In genomic region chr14:76946753-76947077, GRCh38 we compare ENCODE assay signal across 8 cellular contexts.
DNase-seq lines count a peak whose midpoint lies in the region; ATAC-seq and TF ChIP-seq lines count a peak whose summit lies in the region.

No MANE protein-coding gene starts in this region.

- no peak for ATAC-seq in activated CD8-positive, alpha-beta memory T cell treated with anti-CD3 and anti-CD28 coated beads, Interleukin-2, amount 10 ng/mL, durations not matched to agents 7 days and 5 days
- ATAC-seq in activated CD8-positive, alpha-beta T cell treated with anti-CD3 and anti-CD28 coated beads, Interleukin-2, amount 10 ng/mL, durations not matched to agents 7 days and 5 days: peak; percentile 6
- ATAC-seq in left lobe of liver: peak; percentile 6
- no peak for ATAC-seq in HG03521 (IDR thresholded peaks at IDR 0.05; ENCODE audit: unreplicated experiment)

- WGBS in tibial nerve, 2 donors: 63 to 65% methylated on average over 3 to 6 of the region's 6 CpGs

- TF ChIP-seq POLR2A in tibial nerve (IDR thresholded peaks at IDR 0.05): no peak

- no peak for DNase-seq in activated CD8-positive, alpha-beta memory T cell treated with anti-CD3 and anti-CD28 coated beads, Interleukin-2, amount 10 ng/mL, durations not matched to agents 7 days and 5 days
- no peak for DNase-seq in activated CD8-positive, alpha-beta memory T cell treated with anti-CD3 and anti-CD28 coated beads for 24 hours
- DNase-seq in activated CD8-positive, alpha-beta T cell treated with anti-CD3 and anti-CD28 coated beads, Interleukin-2, amount 10 ng/mL, durations not matched to agents 7 days and 5 days: no peak
- no peak for DNase-seq in left lobe of liver (ENCODE audit: low spot score)
- DNase-seq in tibial nerve (ENCODE audit: low spot score in 2 of 2): no peak
- DNase-seq in A172 (ENCODE audit: low spot score): no peak
- DNase-seq in HK-2 (ENCODE audit: unreplicated experiment): no peak

- POLR2A ChIA-PET in activated CD8-positive, alpha-beta T cell treated with anti-CD3 and anti-CD28 coated beads, Interleukin-2, amount 10 ng/mL, durations not matched to agents 7 days and 5 days (lab: Charles Lee): interaction anchor here (1.4 to 1.8 kb wide), 3 partner anchors 9 to 81 kb away, joined by 5 to 7 read pairs (median 5); no protein-coding TSS in a partner anchor

- TF ChIP-seq CTCF in tibial nerve (IDR thresholded peaks at IDR 0.05): no peak

- H3K27ac Mint-ChIP-seq in activated CD8-positive, alpha-beta memory T cell treated with anti-CD3 and anti-CD28 coated beads, Interleukin-2, amount 10 ng/mL, durations not matched to agents 7 days and 5 days: peak overlapping the region; percentile 19
- peak overlapping the region; percentile 81 for H3K27ac Mint-ChIP-seq in activated CD8-positive, alpha-beta T cell treated with anti-CD3 and anti-CD28 coated beads, Interleukin-2, amount 10 ng/mL, durations not matched to agents 7 days and 5 days

- no peaks in the 10 kb centered on the region for H3K36me3 ChIP-seq in tibial nerve

- H3K4me1 ChIP-seq in tibial nerve: peaks cover 6 to 51% (median 39%) of the 10 kb centered on the region in 4 donors

- no peak for TF ChIP-seq EP300 in tibial nerve (IDR thresholded peaks at IDR 0.05)

- H3K4me1 Mint-ChIP-seq in activated CD8-positive, alpha-beta memory T cell treated with anti-CD3 and anti-CD28 coated beads, Interleukin-2, amount 10 ng/mL, durations not matched to agents 7 days and 5 days: peaks cover 42% of the 10 kb centered on the region
- H3K4me1 Mint-ChIP-seq in activated CD8-positive, alpha-beta T cell treated with anti-CD3 and anti-CD28 coated beads, Interleukin-2, amount 10 ng/mL, durations not matched to agents 7 days and 5 days (ENCODE audit: low read depth): peaks cover 59% of the 10 kb centered on the region

- H3K27me3 ChIP-seq in tibial nerve: no peaks in the 10 kb centered on the region

- CTCF ChIA-PET in activated CD8-positive, alpha-beta memory T cell treated with anti-CD3 and anti-CD28 coated beads, Interleukin-2, amount 10 ng/mL, durations not matched to agents 7 days and 5 days (lab: Charles Lee): interaction anchor here (1.0 to 1.9 kb wide), 7 partner anchors 10 to 98 kb away, joined by 3 to 18 read pairs (median 5); no protein-coding TSS in a partner anchor
- CTCF ChIA-PET in activated CD8-positive, alpha-beta T cell treated with anti-CD3 and anti-CD28 coated beads, Interleukin-2, amount 10 ng/mL, durations not matched to agents 7 days and 5 days (lab: Charles Lee): interaction anchor here (1.0 to 2.4 kb wide), 11 partner anchors 11 to 124 kb away, joined by 3 to 15 read pairs (median 6); no protein-coding TSS in a partner anchor

- H3K27me3 Mint-ChIP-seq in activated CD8-positive, alpha-beta memory T cell treated with anti-CD3 and anti-CD28 coated beads, Interleukin-2, amount 10 ng/mL, durations not matched to agents 7 days and 5 days: no peaks in the 10 kb centered on the region
- no peaks in the 10 kb centered on the region for H3K27me3 Mint-ChIP-seq in activated CD8-positive, alpha-beta T cell treated with anti-CD3 and anti-CD28 coated beads, Interleukin-2, amount 10 ng/mL, durations not matched to agents 7 days and 5 days (ENCODE audit: low read depth)

- H3K36me3 Mint-ChIP-seq in activated CD8-positive, alpha-beta memory T cell treated with anti-CD3 and anti-CD28 coated beads, Interleukin-2, amount 10 ng/mL, durations not matched to agents 7 days and 5 days: no peaks in the 10 kb centered on the region
- no peaks in the 10 kb centered on the region for H3K36me3 Mint-ChIP-seq in activated CD8-positive, alpha-beta T cell treated with anti-CD3 and anti-CD28 coated beads, Interleukin-2, amount 10 ng/mL, durations not matched to agents 7 days and 5 days (ENCODE audit: low read depth)

- peak overlapping the region; percentile 28 to 97 (median 68) for H3K27ac ChIP-seq in tibial nerve

- H3K9me3 ChIP-seq in tibial nerve: no peaks in the 10 kb centered on the region

- H3K9me3 Mint-ChIP-seq in activated CD8-positive, alpha-beta memory T cell treated with anti-CD3 and anti-CD28 coated beads, Interleukin-2, amount 10 ng/mL, durations not matched to agents 7 days and 5 days (ENCODE audit: low read depth): no peaks in the 10 kb centered on the region
- H3K9me3 Mint-ChIP-seq in activated CD8-positive, alpha-beta T cell treated with anti-CD3 and anti-CD28 coated beads, Interleukin-2, amount 10 ng/mL, durations not matched to agents 7 days and 5 days (ENCODE audit: insufficient read depth): no peaks in the 10 kb centered on the region

- H3K4me3 Mint-ChIP-seq in activated CD8-positive, alpha-beta memory T cell treated with anti-CD3 and anti-CD28 coated beads, Interleukin-2, amount 10 ng/mL, durations not matched to agents 7 days and 5 days: no peak overlapping the region
- H3K4me3 Mint-ChIP-seq in activated CD8-positive, alpha-beta T cell treated with anti-CD3 and anti-CD28 coated beads, Interleukin-2, amount 10 ng/mL, durations not matched to agents 7 days and 5 days: no peak overlapping the region

- no peak overlapping the region for H3K4me3 ChIP-seq in tibial nerve

Comparison
In these comparisons a context has a peak if more than half of its experiments do, and no peak if none do; other contexts are left out.
1. ATAC-seq: peak in activated CD8-positive, alpha-beta T cell treated with anti-CD3 and anti-CD28 coated beads, Interleukin-2, amount 10 ng/mL, durations not matched to agents 7 days and 5 days (single experiment) and left lobe of liver (single experiment); none in activated CD8-positive, alpha-beta memory T cell treated with anti-CD3 and anti-CD28 coated beads, Interleukin-2, amount 10 ng/mL, durations not matched to agents 7 days and 5 days (single experiment) and HG03521 (single experiment).